In the genomic region with DNA sequence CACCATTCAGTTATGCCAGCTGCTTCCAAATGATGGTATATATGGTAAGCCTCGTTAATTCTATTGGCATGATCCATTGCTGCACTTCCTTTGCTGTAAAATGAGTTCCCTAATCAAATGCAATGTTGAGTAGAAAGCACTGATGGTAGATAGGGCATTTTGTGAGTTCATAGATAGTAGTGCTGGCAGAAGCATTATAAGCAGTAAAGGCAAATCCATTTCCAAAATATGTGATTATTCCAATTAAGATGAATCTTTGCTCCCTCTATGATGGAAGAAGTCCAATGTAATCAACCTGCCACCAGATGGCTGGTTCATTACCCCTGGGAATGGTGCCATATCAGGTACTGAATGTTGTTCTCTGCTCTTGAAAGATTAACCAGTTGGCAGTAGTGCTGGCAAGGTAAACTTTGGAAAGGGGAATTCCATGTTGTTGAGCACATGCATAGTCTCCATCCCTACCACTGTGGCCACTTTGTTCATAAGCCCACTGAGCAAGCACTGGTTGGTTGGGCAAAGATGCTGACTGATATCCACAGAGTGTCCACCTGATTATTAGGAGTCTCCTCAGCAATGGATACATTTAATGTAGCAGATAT, we compare ENCODE assay signal across 2 cellular contexts.
TF ChIP-seq lines count a peak whose summit lies in the region.

No MANE protein-coding gene starts in this region.

TF ChIP-seq in SK-N-SH treated with all-trans-retinoic acid at 6 μM for 48 hours, 23 proteins besides CTCF, POLR2A, EP300 and RAD21 (continued from another document):
- TF ChIP-seq, protein P1, sequence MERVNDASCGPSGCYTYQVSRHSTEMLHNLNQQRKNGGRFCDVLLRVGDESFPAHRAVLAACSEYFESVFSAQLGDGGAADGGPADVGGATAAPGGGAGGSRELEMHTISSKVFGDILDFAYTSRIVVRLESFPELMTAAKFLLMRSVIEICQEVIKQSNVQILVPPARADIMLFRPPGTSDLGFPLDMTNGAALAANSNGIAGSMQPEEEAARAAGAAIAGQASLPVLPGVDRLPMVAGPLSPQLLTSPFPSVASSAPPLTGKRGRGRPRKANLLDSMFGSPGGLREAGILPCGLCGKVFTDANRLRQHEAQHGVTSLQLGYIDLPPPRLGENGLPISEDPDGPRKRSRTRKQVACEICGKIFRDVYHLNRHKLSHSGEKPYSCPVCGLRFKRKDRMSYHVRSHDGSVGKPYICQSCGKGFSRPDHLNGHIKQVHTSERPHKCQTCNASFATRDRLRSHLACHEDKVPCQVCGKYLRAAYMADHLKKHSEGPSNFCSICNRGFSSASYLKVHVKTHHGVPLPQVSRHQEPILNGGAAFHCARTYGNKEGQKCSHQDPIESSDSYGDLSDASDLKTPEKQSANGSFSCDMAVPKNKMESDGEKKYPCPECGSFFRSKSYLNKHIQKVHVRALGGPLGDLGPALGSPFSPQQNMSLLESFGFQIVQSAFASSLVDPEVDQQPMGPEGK (CRISPR knock-in tag; IDR thresholded peaks at IDR 0.05; ENCODE audit: borderline replicate concordance), result no peak
- no peak for TF ChIP-seq ZNF8 (CRISPR knock-in tag; IDR thresholded peaks at IDR 0.05)
- TF ChIP-seq, protein P2, sequence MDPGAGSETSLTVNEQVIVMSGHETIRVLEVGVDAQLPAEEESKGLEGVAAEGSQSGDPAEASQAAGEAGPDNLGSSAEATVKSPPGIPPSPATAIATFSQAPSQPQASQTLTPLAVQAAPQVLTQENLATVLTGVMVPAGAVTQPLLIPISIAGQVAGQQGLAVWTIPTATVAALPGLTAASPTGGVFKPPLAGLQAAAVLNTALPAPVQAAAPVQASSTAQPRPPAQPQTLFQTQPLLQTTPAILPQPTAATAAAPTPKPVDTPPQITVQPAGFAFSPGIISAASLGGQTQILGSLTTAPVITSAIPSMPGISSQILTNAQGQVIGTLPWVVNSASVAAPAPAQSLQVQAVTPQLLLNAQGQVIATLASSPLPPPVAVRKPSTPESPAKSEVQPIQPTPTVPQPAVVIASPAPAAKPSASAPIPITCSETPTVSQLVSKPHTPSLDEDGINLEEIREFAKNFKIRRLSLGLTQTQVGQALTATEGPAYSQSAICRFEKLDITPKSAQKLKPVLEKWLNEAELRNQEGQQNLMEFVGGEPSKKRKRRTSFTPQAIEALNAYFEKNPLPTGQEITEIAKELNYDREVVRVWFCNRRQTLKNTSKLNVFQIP (CRISPR knock-in tag; IDR thresholded peaks at IDR 0.05; ENCODE audit: borderline replicate concordance, low read depth), result no peak; the same call in 1 of the 2 replicates
- no peak for TF ChIP-seq SNAI2 (CRISPR knock-in tag; IDR thresholded peaks at IDR 0.05)
- TF ChIP-seq TCF4 (CRISPR knock-in tag; IDR thresholded peaks at IDR 0.05; ENCODE audit: borderline replicate concordance), result peak; percentile 68; the same call in 1 of the 2 replicates
- peak; percentile 74 for TF ChIP-seq ISL1 (CRISPR knock-in tag; IDR thresholded peaks at IDR 0.05)

TF ChIP-seq in SK-N-SH, 30 proteins besides CTCF, POLR2A, EP300 and RAD21 (continued from another document):
- TF ChIP-seq, protein P3, sequence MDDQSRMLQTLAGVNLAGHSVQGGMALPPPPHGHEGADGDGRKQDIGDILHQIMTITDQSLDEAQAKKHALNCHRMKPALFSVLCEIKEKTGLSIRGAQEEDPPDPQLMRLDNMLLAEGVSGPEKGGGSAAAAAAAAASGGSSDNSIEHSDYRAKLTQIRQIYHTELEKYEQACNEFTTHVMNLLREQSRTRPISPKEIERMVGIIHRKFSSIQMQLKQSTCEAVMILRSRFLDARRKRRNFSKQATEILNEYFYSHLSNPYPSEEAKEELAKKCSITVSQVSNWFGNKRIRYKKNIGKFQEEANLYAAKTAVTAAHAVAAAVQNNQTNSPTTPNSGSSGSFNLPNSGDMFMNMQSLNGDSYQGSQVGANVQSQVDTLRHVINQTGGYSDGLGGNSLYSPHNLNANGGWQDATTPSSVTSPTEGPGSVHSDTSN (IDR thresholded peaks at IDR 0.05), result no peak
- TF ChIP-seq TCF12 (IDR thresholded peaks at IDR 0.05) (no peak), YY1 (IDR thresholded peaks at IDR 0.05; ENCODE audit: low read depth) (no peak), TAF1 (IDR thresholded peaks at IDR 0.05; ENCODE audit: borderline replicate concordance, low read depth, low read length) (no peak), POLR2AphosphoS5 (IDR thresholded peaks at IDR 0.05; ENCODE audit: low read depth, low read length) (no peak), GATA2 (CRISPR knock-in tag; IDR thresholded peaks at IDR 0.05) (no peak)
- TF ChIP-seq, protein P4, sequence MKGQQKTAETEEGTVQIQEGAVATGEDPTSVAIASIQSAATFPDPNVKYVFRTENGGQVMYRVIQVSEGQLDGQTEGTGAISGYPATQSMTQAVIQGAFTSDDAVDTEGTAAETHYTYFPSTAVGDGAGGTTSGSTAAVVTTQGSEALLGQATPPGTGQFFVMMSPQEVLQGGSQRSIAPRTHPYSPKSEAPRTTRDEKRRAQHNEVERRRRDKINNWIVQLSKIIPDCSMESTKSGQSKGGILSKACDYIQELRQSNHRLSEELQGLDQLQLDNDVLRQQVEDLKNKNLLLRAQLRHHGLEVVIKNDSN (IDR thresholded peaks at IDR 0.05; ENCODE audit: borderline replicate concordance, low read depth), result no peak
